Comparison of ENCODE assay signal across 1 cellular context in the genomic region with DNA sequence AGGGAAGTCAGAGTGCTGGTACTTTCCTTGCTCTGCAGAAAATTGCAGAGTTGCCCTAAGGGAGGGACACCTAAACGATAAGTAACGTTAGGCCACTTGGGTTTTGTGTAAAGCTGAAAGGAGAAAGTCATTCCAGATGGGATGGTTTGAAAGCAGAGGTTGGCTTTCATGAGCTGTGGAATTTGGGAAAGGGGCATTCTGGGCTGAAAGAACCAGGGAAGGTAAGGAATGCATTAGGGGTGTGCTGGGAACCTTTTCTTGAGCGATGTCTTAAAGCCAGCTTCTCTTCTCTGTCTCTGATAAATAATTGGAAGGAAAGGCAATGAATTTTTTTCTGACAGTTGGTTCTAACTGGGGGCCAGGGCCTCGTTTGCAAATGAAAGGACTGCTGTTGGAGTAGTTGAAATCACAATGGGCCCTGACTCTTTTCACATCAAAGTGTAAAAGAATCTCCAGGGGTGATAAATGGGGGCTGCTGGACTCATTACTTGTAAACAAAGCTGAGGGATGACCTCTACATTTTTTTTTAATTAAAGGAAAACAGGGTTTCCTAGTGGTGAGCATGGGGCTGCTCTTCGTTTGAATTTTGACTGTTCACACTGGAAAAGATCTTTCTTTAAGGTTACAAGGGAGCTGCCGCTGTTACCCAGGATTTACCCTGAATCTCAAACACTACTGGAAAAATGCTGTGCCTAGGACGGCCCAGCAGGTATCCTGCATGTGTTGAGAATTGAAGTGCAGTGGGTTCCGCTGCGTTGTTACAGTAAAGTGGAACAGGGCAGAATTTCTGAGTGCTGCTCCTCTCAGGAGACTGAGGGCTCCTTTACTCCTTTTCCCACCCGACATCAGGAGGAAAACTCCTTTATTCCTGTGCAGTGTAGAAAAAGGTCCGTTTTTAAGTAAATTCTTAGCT.
A peak's percentile ranks its signal among the peaks of the same experiment; 100 is the strongest.
TF ChIP-seq lines count a peak whose summit lies in the region.

No MANE protein-coding gene starts in this region.

TF ChIP-seq in WTC11, 78 proteins besides CTCF, POLR2A, EP300 and RAD21 (continued from another document and continues in another):
- TF ChIP-seq ZMAT4 (CRISPR knock-in tag; IDR thresholded peaks at IDR 0.05) (peak; percentile 96), IRF2 (CRISPR knock-in tag; IDR thresholded peaks at IDR 0.05; ENCODE audit: borderline replicate concordance, low read depth) (no peak), SOX15 (CRISPR knock-in tag; IDR thresholded peaks at IDR 0.05) (no peak), JUN (CRISPR knock-in tag; IDR thresholded peaks at IDR 0.05) (no peak), MXD4 (CRISPR knock-in tag; IDR thresholded peaks at IDR 0.05; ENCODE audit: borderline replicate concordance) (no peak), USF2 (CRISPR knock-in tag; IDR thresholded peaks at IDR 0.05) (no peak), STAT6 (CRISPR knock-in tag; conservative IDR thresholded peaks at IDR 0.05; ENCODE audit: low read depth) (no peak), MYBL2 (CRISPR knock-in tag; IDR thresholded peaks at IDR 0.05) (no peak), ZNF532 (CRISPR knock-in tag; IDR thresholded peaks at IDR 0.05; ENCODE audit: borderline replicate concordance) (peak; percentile 30; the same call in 1 of the 2 replicates), FOXK1 (CRISPR knock-in tag; IDR thresholded peaks at IDR 0.05) (peak; percentile 51; the same call in 1 of the 2 replicates), CBFB (CRISPR knock-in tag; IDR thresholded peaks at IDR 0.05; ENCODE audit: low read depth) (no peak), OVOL2 (CRISPR knock-in tag; IDR thresholded peaks at IDR 0.05; ENCODE audit: borderline replicate concordance) (no peak), E2F5 (CRISPR knock-in tag; IDR thresholded peaks at IDR 0.05) (no peak), SMAD3 (CRISPR knock-in tag; IDR thresholded peaks at IDR 0.05; ENCODE audit: borderline replicate concordance) (no peak), TCF7 (CRISPR knock-in tag; IDR thresholded peaks at IDR 0.05; ENCODE audit: low read depth) (no peak), RORB (CRISPR knock-in tag; IDR thresholded peaks at IDR 0.05) (no peak), NFATC4 (CRISPR knock-in tag; IDR thresholded peaks at IDR 0.05) (no peak), USF1 (CRISPR knock-in tag; IDR thresholded peaks at IDR 0.05) (no peak), ZNF138 (CRISPR knock-in tag; conservative IDR thresholded peaks at IDR 0.05) (no peak)
- TF ChIP-seq, protein P1, sequence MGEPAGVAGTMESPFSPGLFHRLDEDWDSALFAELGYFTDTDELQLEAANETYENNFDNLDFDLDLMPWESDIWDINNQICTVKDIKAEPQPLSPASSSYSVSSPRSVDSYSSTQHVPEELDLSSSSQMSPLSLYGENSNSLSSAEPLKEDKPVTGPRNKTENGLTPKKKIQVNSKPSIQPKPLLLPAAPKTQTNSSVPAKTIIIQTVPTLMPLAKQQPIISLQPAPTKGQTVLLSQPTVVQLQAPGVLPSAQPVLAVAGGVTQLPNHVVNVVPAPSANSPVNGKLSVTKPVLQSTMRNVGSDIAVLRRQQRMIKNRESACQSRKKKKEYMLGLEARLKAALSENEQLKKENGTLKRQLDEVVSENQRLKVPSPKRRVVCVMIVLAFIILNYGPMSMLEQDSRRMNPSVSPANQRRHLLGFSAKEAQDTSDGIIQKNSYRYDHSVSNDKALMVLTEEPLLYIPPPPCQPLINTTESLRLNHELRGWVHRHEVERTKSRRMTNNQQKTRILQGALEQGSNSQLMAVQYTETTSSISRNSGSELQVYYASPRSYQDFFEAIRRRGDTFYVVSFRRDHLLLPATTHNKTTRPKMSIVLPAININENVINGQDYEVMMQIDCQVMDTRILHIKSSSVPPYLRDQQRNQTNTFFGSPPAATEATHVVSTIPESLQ (CRISPR knock-in tag; IDR thresholded peaks at IDR 0.05) = no peak
- TF ChIP-seq, protein P2, sequence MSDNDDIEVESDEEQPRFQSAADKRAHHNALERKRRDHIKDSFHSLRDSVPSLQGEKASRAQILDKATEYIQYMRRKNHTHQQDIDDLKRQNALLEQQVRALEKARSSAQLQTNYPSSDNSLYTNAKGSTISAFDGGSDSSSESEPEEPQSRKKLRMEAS (CRISPR knock-in tag; IDR thresholded peaks at IDR 0.05) = 0 out of 2 replicates have a peak, but pooled peaks have one; percentile 22
- TF ChIP-seq, protein P3, sequence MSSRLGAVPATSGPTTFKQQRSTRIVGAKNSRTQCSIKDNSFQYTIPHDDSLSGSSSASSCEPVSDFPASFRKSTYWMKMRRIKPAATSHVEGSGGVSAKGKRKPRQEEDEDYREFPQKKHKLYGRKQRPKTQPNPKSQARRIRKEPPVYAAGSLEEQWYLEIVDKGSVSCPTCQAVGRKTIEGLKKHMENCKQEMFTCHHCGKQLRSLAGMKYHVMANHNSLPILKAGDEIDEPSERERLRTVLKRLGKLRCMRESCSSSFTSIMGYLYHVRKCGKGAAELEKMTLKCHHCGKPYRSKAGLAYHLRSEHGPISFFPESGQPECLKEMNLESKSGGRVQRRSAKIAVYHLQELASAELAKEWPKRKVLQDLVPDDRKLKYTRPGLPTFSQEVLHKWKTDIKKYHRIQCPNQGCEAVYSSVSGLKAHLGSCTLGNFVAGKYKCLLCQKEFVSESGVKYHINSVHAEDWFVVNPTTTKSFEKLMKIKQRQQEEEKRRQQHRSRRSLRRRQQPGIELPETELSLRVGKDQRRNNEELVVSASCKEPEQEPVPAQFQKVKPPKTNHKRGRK (CRISPR knock-in tag; IDR thresholded peaks at IDR 0.05; ENCODE audit: borderline replicate concordance) = no peak
- TF ChIP-seq, protein P4, sequence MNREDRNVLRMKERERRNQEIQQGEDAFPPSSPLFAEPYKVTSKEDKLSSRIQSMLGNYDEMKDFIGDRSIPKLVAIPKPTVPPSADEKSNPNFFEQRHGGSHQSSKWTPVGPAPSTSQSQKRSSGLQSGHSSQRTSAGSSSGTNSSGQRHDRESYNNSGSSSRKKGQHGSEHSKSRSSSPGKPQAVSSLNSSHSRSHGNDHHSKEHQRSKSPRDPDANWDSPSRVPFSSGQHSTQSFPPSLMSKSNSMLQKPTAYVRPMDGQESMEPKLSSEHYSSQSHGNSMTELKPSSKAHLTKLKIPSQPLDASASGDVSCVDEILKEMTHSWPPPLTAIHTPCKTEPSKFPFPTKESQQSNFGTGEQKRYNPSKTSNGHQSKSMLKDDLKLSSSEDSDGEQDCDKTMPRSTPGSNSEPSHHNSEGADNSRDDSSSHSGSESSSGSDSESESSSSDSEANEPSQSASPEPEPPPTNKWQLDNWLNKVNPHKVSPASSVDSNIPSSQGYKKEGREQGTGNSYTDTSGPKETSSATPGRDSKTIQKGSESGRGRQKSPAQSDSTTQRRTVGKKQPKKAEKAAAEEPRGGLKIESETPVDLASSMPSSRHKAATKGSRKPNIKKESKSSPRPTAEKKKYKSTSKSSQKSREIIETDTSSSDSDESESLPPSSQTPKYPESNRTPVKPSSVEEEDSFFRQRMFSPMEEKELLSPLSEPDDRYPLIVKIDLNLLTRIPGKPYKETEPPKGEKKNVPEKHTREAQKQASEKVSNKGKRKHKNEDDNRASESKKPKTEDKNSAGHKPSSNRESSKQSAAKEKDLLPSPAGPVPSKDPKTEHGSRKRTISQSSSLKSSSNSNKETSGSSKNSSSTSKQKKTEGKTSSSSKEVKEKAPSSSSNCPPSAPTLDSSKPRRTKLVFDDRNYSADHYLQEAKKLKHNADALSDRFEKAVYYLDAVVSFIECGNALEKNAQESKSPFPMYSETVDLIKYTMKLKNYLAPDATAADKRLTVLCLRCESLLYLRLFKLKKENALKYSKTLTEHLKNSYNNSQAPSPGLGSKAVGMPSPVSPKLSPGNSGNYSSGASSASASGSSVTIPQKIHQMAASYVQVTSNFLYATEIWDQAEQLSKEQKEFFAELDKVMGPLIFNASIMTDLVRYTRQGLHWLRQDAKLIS (CRISPR knock-in tag; IDR thresholded peaks at IDR 0.05; ENCODE audit: borderline replicate concordance) = no peak
- TF ChIP-seq, protein P5, sequence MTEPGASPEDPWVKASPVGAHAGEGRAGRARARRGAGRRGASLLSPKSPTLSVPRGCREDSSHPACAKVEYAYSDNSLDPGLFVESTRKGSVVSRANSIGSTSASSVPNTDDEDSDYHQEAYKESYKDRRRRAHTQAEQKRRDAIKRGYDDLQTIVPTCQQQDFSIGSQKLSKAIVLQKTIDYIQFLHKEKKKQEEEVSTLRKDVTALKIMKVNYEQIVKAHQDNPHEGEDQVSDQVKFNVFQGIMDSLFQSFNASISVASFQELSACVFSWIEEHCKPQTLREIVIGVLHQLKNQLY (CRISPR knock-in tag; IDR thresholded peaks at IDR 0.05) = no peak
- TF ChIP-seq, protein P6, sequence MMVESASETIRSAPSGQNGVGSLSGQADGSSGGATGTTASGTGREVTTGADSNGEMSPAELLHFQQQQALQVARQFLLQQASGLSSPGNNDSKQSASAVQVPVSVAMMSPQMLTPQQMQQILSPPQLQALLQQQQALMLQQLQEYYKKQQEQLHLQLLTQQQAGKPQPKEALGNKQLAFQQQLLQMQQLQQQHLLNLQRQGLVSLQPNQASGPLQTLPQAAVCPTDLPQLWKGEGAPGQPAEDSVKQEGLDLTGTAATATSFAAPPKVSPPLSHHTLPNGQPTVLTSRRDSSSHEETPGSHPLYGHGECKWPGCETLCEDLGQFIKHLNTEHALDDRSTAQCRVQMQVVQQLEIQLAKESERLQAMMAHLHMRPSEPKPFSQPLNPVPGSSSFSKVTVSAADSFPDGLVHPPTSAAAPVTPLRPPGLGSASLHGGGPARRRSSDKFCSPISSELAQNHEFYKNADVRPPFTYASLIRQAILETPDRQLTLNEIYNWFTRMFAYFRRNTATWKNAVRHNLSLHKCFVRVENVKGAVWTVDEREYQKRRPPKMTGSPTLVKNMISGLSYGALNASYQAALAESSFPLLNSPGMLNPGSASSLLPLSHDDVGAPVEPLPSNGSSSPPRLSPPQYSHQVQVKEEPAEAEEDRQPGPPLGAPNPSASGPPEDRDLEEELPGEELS (CRISPR knock-in tag; IDR thresholded peaks at IDR 0.05) = peak; percentile 46; the same call in 1 of the 2 replicates
- TF ChIP-seq, protein P7, sequence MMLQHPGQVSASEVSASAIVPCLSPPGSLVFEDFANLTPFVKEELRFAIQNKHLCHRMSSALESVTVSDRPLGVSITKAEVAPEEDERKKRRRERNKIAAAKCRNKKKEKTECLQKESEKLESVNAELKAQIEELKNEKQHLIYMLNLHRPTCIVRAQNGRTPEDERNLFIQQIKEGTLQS (CRISPR knock-in tag; conservative IDR thresholded peaks at IDR 0.05) = no peak
